ENCODE assay signal across 8 cellular contexts in the genomic region with DNA sequence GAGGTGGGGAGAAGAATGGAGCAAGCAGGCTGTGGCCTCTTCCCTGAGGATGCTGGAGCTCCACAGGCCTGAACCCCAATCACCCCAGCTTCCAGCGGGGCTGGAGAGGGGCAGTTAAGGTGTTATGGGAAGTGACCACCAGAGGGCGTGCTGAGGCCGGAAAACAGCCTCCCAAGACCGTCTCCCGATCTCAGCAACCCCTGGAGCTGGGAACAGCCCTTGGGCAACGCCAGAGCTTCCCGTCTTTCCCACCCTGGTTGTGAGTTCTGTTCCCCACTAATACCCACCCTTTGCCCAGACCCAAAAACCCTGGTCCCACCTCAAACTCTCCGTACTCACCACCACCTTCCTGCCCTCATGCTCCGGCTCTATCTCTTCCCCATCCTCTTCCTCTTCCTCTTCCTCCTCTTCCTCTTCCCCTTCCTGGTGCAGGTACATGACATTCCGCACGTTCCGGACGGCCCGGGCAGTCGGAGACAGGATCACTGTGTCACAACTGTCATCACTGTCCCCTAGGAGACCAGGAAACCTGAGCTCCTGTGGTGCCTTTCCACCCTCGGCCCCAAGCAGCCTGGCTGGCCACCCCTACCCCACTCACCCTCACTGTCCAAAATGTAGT. TPM values are rescaled to one million over a fixed set of nuclear protein-coding genes. Genes with fewer than 3 reads are reported as not detected.
A peak's percentile ranks its signal among the peaks of the same experiment; 100 is the strongest.
DNase-seq lines count a peak whose midpoint lies in the region; ATAC-seq, FAIRE-seq and TF ChIP-seq lines count a peak whose summit lies in the region.

No MANE protein-coding gene starts in this region.

- peaks cover 7% of the 10 kb centered on the region for H3K4me1 ChIP-seq in KMS-11 (ENCODE audit: low read depth, poor library complexity, severe bottlenecking)
- H3K4me1 ChIP-seq in pancreas = peaks cover 13 to 15% (median 15%) of the 10 kb centered on the region in 3 donors
- peaks cover 38 to 47% (median 39%) of the 10 kb centered on the region in 4 donors for H3K4me1 ChIP-seq in upper lobe of left lung

- H3K79me2 ChIP-seq in KMS-11 (ENCODE audit: insufficient read depth, low read depth) = no peaks in the 10 kb centered on the region

- no peaks in the 10 kb centered on the region for H4K20me1 ChIP-seq in KMS-11 (ENCODE audit: insufficient read depth)

- H3K4me2 ChIP-seq in KMS-11 = no peak overlapping the region

- peak; percentile 91 for TF ChIP-seq CTCF in KMS-11 (conservative IDR thresholded peaks at IDR 0.05; ENCODE audit: low read depth, low read length)
- peak; percentile 86 to 91 (median 88) for TF ChIP-seq CTCF in pancreas (IDR thresholded peaks at IDR 0.05)
- TF ChIP-seq CTCF in upper lobe of left lung (IDR thresholded peaks at IDR 0.05) = peak; percentile 88 to 95 (median 92)

- 22% methylated on average over 16 of the region's 16 CpGs for WGBS in pancreas, 2 donors
- WGBS in upper lobe of left lung, 2 donors = 11 to 15% methylated on average over 15 to 16 of the region's 16 CpGs

- H3K9me3 ChIP-seq in pancreas (no peaks in the 10 kb centered on the region), upper lobe of left lung (no peaks in the 10 kb centered on the region)

- no peaks in the 10 kb centered on the region; the same call in 1 of the 2 replicates for H3K27me3 ChIP-seq in KMS-11 (ENCODE audit: insufficient read depth, low read depth)
- no peaks in the 10 kb centered on the region for H3K27me3 ChIP-seq in pancreas
- no peaks in the 10 kb centered on the region for H3K27me3 ChIP-seq in upper lobe of left lung

- H3K4me3 ChIP-seq in KMS-11 (IDR thresholded peaks at IDR 0.05; ENCODE audit: insufficient read depth, low read depth, low read length) = no peak overlapping the region
- no peak overlapping the region for H3K4me3 ChIP-seq in pancreas
- H3K4me3 ChIP-seq in upper lobe of left lung = no peak overlapping the region

- intact Hi-C loops in pancreas (cut with DNase I) = loop anchor here in 2 of 3 donors (2.0 to 10.0 kb wide), 2 partner anchors 33 to 129 kb away; no protein-coding TSS in a partner anchor

- no peak for FAIRE-seq in pancreas (lab: Jason Lieb, UNC)

- no peak overlapping the region for H2AFZ ChIP-seq in KMS-11 (ENCODE audit: low read depth)

- H3K36me3 ChIP-seq in KMS-11 (ENCODE audit: insufficient read depth) (no peaks in the 10 kb centered on the region), pancreas (peaks cover 0 to 25% (median 14%) of the 10 kb centered on the region in 3 donors), upper lobe of left lung (peaks cover 14 to 97% (median 60%) of the 10 kb centered on the region in 4 donors)

- H3K27ac ChIP-seq in KMS-11 (no peak overlapping the region), pancreas (peak overlapping the region in 1 of 4 donors; percentile 28), upper lobe of left lung (peak overlapping the region; percentile 32 to 74 (median 68))

- no peak for TF ChIP-seq POLR2A in upper lobe of left lung (IDR thresholded peaks at IDR 0.05)

- TF ChIP-seq EP300 in upper lobe of left lung (IDR thresholded peaks at IDR 0.05) = no peak

- peak; percentile 45 to 65 (median 56) for ATAC-seq in pancreas
- peak; percentile 77 to 79 for ATAC-seq in upper lobe of left lung (ENCODE audit: low FRiP score in 2 of 2)
- no peak for ATAC-seq in HG03280 (IDR thresholded peaks at IDR 0.05; ENCODE audit: unreplicated experiment)

- H3K9ac ChIP-seq in KMS-11 = no peak overlapping the region

- DNase-seq in COR-L47 (lab: John Stamatoyannopoulos, UW) (peak; percentile 75), SHP77 (lab: John Stamatoyannopoulos, UW) (peak; percentile 46 to 60), germinal center (ENCODE audit: low spot score) (peak; percentile 84), pancreas (peak; percentile 64 to 89 (median 80)), upper lobe of left lung (peak in 1 of 2 donors; percentile 81)
- peak; percentile 69 for DNase-seq in activated naive CD4-positive, alpha-beta T cell treated with Interleukin-2 at 50 U/mL for 16 hours

RNA-seq across cellular contexts. Expression of a gene that starts 13.1 kb away (rescaled TPM):
- 10 to 100 TPM; 37.1 to 47.2 (median 40.1) TPM for total RNA-seq in pancreas
- polyA plus RNA-seq in pancreas = 10 to 100 TPM; 25.7 to 36.1 TPM
- 10 to 100 TPM; 34.8 to 53.3 (median 46.7) TPM for total RNA-seq in upper lobe of left lung

RNA-seq across cellular contexts. Expression of a gene that starts 16.2 kb away (rescaled TPM):
- total RNA-seq in pancreas = 10 to 100 TPM; 22.7 to 52.6 (median 28.2) TPM
- polyA plus RNA-seq in pancreas = 100 to 1,000 TPM; 135 to 183 TPM
- total RNA-seq in upper lobe of left lung = 100 to 1,000 TPM in 5 of 6 donors, 10 to 100 TPM in 1; 99.1 to 703 (median 197) TPM

RNA-seq across cellular contexts. Expression of a gene that starts 31.4 kb away (rescaled TPM):
- total RNA-seq in pancreas = 10 to 100 TPM in 3 of 6 donors, 1 to 10 TPM in 3; 2.2 to 21.8 (median 9.2) TPM
- 10 to 100 TPM; 24.5 to 32.8 TPM for polyA plus RNA-seq in pancreas
- total RNA-seq in upper lobe of left lung = 100 to 1,000 TPM in 1 of 6 donors, 10 to 100 TPM in 5; 12.6 to 112 (median 48.9) TPM

RNA-seq across cellular contexts. Expression of a gene that starts 37.2 kb away (rescaled TPM):
- total RNA-seq in pancreas = under 1 TPM in 2 of 6 donors, not detected in 4; 0.09 to 0.18 TPM
- polyA plus RNA-seq in pancreas = under 1 TPM; 0.15 to 0.54 TPM
- 1 to 10 TPM in 1 of 6 donors, under 1 TPM in 2, not detected in 3; 0.11 to 3.1 (median 0.13) TPM for total RNA-seq in upper lobe of left lung

RNA-seq across cellular contexts. Expression of a gene that starts 59.8 kb away (rescaled TPM):
- total RNA-seq in pancreas = 100 to 1,000 TPM; 343 to 522 (median 446) TPM
- polyA plus RNA-seq in pancreas = 10 to 100 TPM; 72.8 to 88.6 TPM
- 100 to 1,000 TPM; 222 to 451 (median 363) TPM for total RNA-seq in upper lobe of left lung
